ENCODE assay signal across 31 cellular contexts in genomic region chr22:47019012-47019790, GRCh38.
DNase-seq lines count a peak whose midpoint lies in the region; ATAC-seq and TF ChIP-seq lines count a peak whose summit lies in the region.
"Had no signal": no experiment of that assay in that cellular context is flagged by ENCODE, and none has a peak within 500 bp of the region (broad histone marks: within the 10 kb centered on the region; RNA-seq: fewer than 3 reads in every experiment).

No MANE protein-coding gene starts in this region.

- no peaks in the 10 kb centered on the region for H3K27me3 ChIP-seq in stomach
- H3K27me3 ChIP-seq: breast epithelium, gastrocnemius medialis, upper lobe of left lung had no signal

- TF ChIP-seq POLR2A in stomach (IDR thresholded peaks at IDR 0.05), result no peak

- no peak for DNase-seq in activated T-cell treated with anti-CD3 and anti-CD28 coated beads, Interleukin-2, amount 50 U/mL, for 24 hours
- no peak for DNase-seq in activated T-cell treated with anti-CD3 and anti-CD28 coated beads, Interleukin-2, amount 50 U/mL, for 1 hour
- DNase-seq in activated B cell treated with CpG ODN at 0.5 μM for 24 hours (no peak), neural crest cell (ENCODE audit: low read depth, low spot score) (no peak), stomach (peak; percentile 23), germinal center (ENCODE audit: low spot score) (no peak), HK-2 (ENCODE audit: unreplicated experiment) (no peak)
- DNase-seq in stimulated activated naive CD4-positive, alpha-beta T cell (lab: John Stamatoyannopoulos, UW), result no peak
- DNase-seq: activated CD4-positive, CD25-positive, alpha-beta regulatory T cell treated with anti-CD3 and anti-CD28 coated beads, Interleukin-2, amount 50 U/mL, for 72 hours; activated naive CD4-positive, alpha-beta T cell treated with anti-CD3 and anti-CD28 coated beads, Interleukin-2, amount 10 ng/mL, durations not matched to agents 7 days and 5 days; activated T-cell treated with anti-CD3 and anti-CD28 coated beads, Interleukin-2, amount 50 U/mL, for 4 hours; Calu3; CD4-positive, CD25-positive, alpha-beta regulatory T cell; DMS79; gastrocnemius medialis; GDM1; kidney glomerular epithelial cell; NCI-H1417; NCI-H2029; NCI-H524 treated with DMSO at 0.1 percent for 48 hours; NK-92 treated with Interleukin-12 subunit alpha and Interleukin-12 subunit beta, amount 100 ng/mL, for 24 hours; PC-3; right cardiac atrium; SK-N-SH; stimulated activated CD8-positive, alpha-beta memory T cell treated with anti-CD3 and anti-CD28 coated beads, Interleukin-4, amount 100 ng/mL, for 48 hours; substantia nigra had no signal

- H3K4me1 ChIP-seq in stomach, result no peaks in the 10 kb centered on the region
- H3K4me1 ChIP-seq: A549, breast epithelium, gastrocnemius medialis, upper lobe of left lung had no signal

- WGBS in stomach, 5 donors, result 87 to 94% (median 91%) methylated on average over 19 to 22 of the region's 22 CpGs

- no peak overlapping the region for H3K4me3 Mint-ChIP-seq in activated T-cell treated with anti-CD3 and anti-CD28 coated beads, Interleukin-2, amount 50 U/mL, for 24 hours
- H3K4me3 Mint-ChIP-seq in activated B cell treated with CpG ODN at 0.5 μM for 24 hours (no peak overlapping the region), neural crest cell (no peak overlapping the region)
- H3K4me3 Mint-ChIP-seq: activated naive CD4-positive, alpha-beta T cell treated with anti-CD3 and anti-CD28 coated beads, Interleukin-2, amount 10 ng/mL, durations not matched to agents 7 days and 5 days; activated T-cell treated with anti-CD3 and anti-CD28 coated beads, Interleukin-2, amount 50 U/mL, for 4 hours; nephron; T-helper 1 cell treated with Interleukin-12 subunit alpha and Interleukin-12 subunit beta and Interleukin-4 antibody, amounts not matched to agents 30 μg/mL and 1 μg/mL, for 36 hours had no signal

- intact Hi-C loops in activated B cell treated with CpG ODN at 0.5 μM for 24 hours (cut with micrococcal nuclease), result no loop called here
- intact Hi-C loops in stomach (cut with DNase I; ENCODE audit: low total_unique reads), result no loop called here

- CTCF ChIA-PET in activated B cell treated with CpG ODN at 0.5 μM for 24 hours (lab: Charles Lee), result no interaction called here

- no peaks in the 10 kb centered on the region for H3K27me3 Mint-ChIP-seq in activated T-cell treated with anti-CD3 and anti-CD28 coated beads, Interleukin-2, amount 50 U/mL, for 24 hours
- no peaks in the 10 kb centered on the region for H3K27me3 Mint-ChIP-seq in activated B cell treated with CpG ODN at 0.5 μM for 24 hours
- H3K27me3 Mint-ChIP-seq in neural crest cell (ENCODE audit: low read depth), result no peaks in the 10 kb centered on the region
- H3K27me3 Mint-ChIP-seq: activated naive CD4-positive, alpha-beta T cell treated with anti-CD3 and anti-CD28 coated beads, Interleukin-2, amount 10 ng/mL, durations not matched to agents 7 days and 5 days; CD4-positive, CD25-positive, alpha-beta regulatory T cell had no signal

- no peak for ATAC-seq in activated B cell treated with CpG ODN at 0.5 μM for 24 hours (ENCODE audit: low read depth)
- ATAC-seq: A549; activated T-cell treated with anti-CD3 and anti-CD28 coated beads, Interleukin-2, amount 50 U/mL, for 4 hours; gastrocnemius medialis; PC-3 had no signal

- H3K4me3 ChIP-seq in stomach, result no peak overlapping the region
- H3K4me3 ChIP-seq: A549, breast epithelium, gastrocnemius medialis, upper lobe of left lung had no signal

- H3K36me3 ChIP-seq in stomach, result peaks cover 0 to 29% (median 24%) of the 10 kb centered on the region in 4 donors
- H3K36me3 ChIP-seq: breast epithelium, gastrocnemius medialis had no signal

- TF ChIP-seq CTCF in activated B cell treated with CpG ODN at 0.5 μM for 24 hours (IDR thresholded peaks at IDR 0.05), result no peak
- no peak for TF ChIP-seq CTCF in neural crest cell (conservative IDR thresholded peaks at IDR 0.05)
- no peak for TF ChIP-seq CTCF in stomach (IDR thresholded peaks at IDR 0.05)

- no peak for TF ChIP-seq EP300 in stomach (IDR thresholded peaks at IDR 0.05)

- H3K36me3 Mint-ChIP-seq in activated T-cell treated with anti-CD3 and anti-CD28 coated beads, Interleukin-2, amount 50 U/mL, for 24 hours (ENCODE audit: low read depth), result peaks cover 70% of the 10 kb centered on the region
- H3K36me3 Mint-ChIP-seq in activated B cell treated with CpG ODN at 0.5 μM for 24 hours (ENCODE audit: low read depth) (peaks cover 78% of the 10 kb centered on the region), neural crest cell (ENCODE audit: low read depth) (peaks cover 17% of the 10 kb centered on the region)

- peaks cover 37% of the 10 kb centered on the region for H3K4me1 Mint-ChIP-seq in activated T-cell treated with anti-CD3 and anti-CD28 coated beads, Interleukin-2, amount 50 U/mL, for 24 hours (ENCODE audit: low read depth)
- H3K4me1 Mint-ChIP-seq in activated B cell treated with CpG ODN at 0.5 μM for 24 hours (no peaks in the 10 kb centered on the region), neural crest cell (peaks cover 9% of the 10 kb centered on the region)
- H3K4me1 Mint-ChIP-seq: activated naive CD4-positive, alpha-beta T cell treated with anti-CD3 and anti-CD28 coated beads, Interleukin-2, amount 10 ng/mL, durations not matched to agents 7 days and 5 days; nephron had no signal

- POLR2A ChIA-PET in activated B cell treated with CpG ODN at 0.5 μM for 24 hours (lab: Charles Lee), result interaction anchor here (0.6 kb wide), 1 partner anchor 256 kb away, joined by 4 read pairs; no protein-coding TSS in a partner anchor

- peaks cover 0 to 8% (median 0%) of the 10 kb centered on the region in 4 donors for H3K9me3 ChIP-seq in stomach
- H3K9me3 ChIP-seq: A549, breast epithelium, gastrocnemius medialis, SK-N-SH, upper lobe of left lung had no signal

- H3K9me3 Mint-ChIP-seq in activated T-cell treated with anti-CD3 and anti-CD28 coated beads, Interleukin-2, amount 50 U/mL, for 24 hours, result peaks cover 4% of the 10 kb centered on the region
- peaks cover 7% of the 10 kb centered on the region for H3K9me3 Mint-ChIP-seq in activated B cell treated with CpG ODN at 0.5 μM for 24 hours
- peaks cover 3% of the 10 kb centered on the region for H3K9me3 Mint-ChIP-seq in neural crest cell
- H3K9me3 Mint-ChIP-seq: activated T-cell treated with anti-CD3 and anti-CD28 coated beads, Interleukin-2, amount 50 U/mL, for 4 hours; nephron had no signal

- no peak overlapping the region for H3K27ac ChIP-seq in stomach
- H3K27ac ChIP-seq: A549, breast epithelium, gastrocnemius medialis, upper lobe of left lung had no signal

- H3K27ac Mint-ChIP-seq in activated T-cell treated with anti-CD3 and anti-CD28 coated beads, Interleukin-2, amount 50 U/mL, for 24 hours, result peak overlapping the region; percentile 13
- H3K27ac Mint-ChIP-seq in activated B cell treated with CpG ODN at 0.5 μM for 24 hours (peak overlapping the region; percentile 1), neural crest cell (ENCODE audit: unreplicated experiment) (peak overlapping the region; percentile 43)
- H3K27ac Mint-ChIP-seq: nephron; T-helper 1 cell treated with Interleukin-12 subunit alpha and Interleukin-12 subunit beta and Interleukin-4 antibody, amounts not matched to agents 30 μg/mL and 1 μg/mL, for 36 hours had no signal
